ENCODE assay signal across 23 cellular contexts in the genomic region with DNA sequence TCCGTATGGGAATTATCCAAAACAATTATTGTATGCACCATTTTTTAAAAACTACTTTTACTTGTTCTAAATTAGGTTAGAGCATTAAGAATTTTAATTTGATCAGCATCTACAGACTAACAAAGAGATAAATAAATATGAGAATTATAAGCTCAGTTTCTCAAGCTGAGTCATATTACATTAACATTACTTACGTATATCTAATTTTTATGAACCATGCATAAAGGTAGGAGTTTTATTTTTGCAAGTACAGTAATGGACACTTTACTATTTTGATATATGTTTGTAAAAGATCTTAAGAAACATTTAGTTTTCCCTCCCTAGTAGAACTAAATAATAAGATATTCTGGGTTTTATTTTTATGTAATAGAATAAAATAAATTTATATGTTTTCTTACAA.
"Had no signal": no experiment of that assay in that cellular context is flagged by ENCODE, and none has a peak within 500 bp of the region (broad histone marks: within the 10 kb centered on the region; RNA-seq: fewer than 3 reads in every experiment).

No MANE protein-coding gene starts in this region.

- H3K36me3 ChIP-seq: esophagus squamous epithelium, gastroesophageal sphincter, heart left ventricle, left lung, lower lobe of right lung had no signal

- FAIRE-seq: islet of Langerhans, keratinocyte had no signal

- ATAC-seq: esophagus mucosa; gastroesophageal sphincter; heart left ventricle; left cardiac atrium; left lung; left ventricle myocardium superior; lower lobe of right lung; naive thymus-derived CD4-positive, alpha-beta T cell had no signal

- H3K4me3 ChIP-seq: coronary artery, dorsolateral prefrontal cortex, esophagus squamous epithelium, gastroesophageal sphincter, heart left ventricle, hepatocyte, left lung, lower lobe of right lung had no signal

- H3K27me3 ChIP-seq: dorsolateral prefrontal cortex, esophagus squamous epithelium, gastroesophageal sphincter, heart left ventricle, hepatocyte, left lung had no signal

- H3K9me3 ChIP-seq: esophagus squamous epithelium, gastroesophageal sphincter, lower lobe of right lung had no signal

- H3K4me1 ChIP-seq: esophagus squamous epithelium, gastroesophageal sphincter, heart left ventricle, left lung, lower lobe of right lung had no signal

- DNase-seq: dermis blood vessel endothelial cell; dorsolateral prefrontal cortex; effector CD4-positive, alpha-beta T cell; effector memory CD4-positive, alpha-beta T cell; erythroblast; esophagus squamous epithelium; foreskin fibroblast; foreskin melanocyte; heart left ventricle; hypothalamus; left cardiac atrium; left lung; left ventricle myocardium superior; lower lobe of right lung; mesendoderm; midbrain; naive thymus-derived CD4-positive, alpha-beta T cell had no signal
